Comparison of ENCODE assay signal across 35 cellular contexts in the genomic region with DNA sequence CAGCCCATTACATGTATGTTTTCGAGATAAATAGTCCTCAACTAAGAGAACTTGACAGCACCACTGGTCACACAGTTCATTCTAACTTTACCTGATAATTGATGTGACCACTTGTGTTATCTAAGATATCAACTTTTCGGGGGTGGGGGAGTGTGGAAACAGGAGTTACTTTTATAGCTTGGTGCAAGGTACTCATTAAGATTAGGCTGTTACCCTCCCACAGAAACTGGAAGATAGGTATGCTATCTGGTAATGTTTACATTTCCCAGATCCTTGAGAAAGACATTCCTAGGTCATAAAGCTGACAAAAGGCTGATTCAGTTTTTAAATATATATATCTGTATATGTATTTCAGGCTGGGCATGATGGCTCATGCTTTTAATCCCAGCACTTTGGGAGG. TPM values are rescaled to one million over a fixed set of nuclear protein-coding genes. Genes with fewer than 3 reads are reported as not detected.
"Had no signal": no experiment of that assay in that cellular context is flagged by ENCODE, and none has a peak within 500 bp of the region (broad histone marks: within the 10 kb centered on the region; RNA-seq: fewer than 3 reads in every experiment).

No MANE protein-coding gene starts in this region.

- H3K9me3 ChIP-seq: body of pancreas, breast epithelium, Peyer's patch, SJSA1, SK-N-SH had no signal

- H3K27me3 ChIP-seq: body of pancreas, breast epithelium, Peyer's patch, SJSA1 had no signal

- DNase-seq: activated CD4-positive, alpha-beta T cell treated with anti-CD3 and anti-CD28 coated beads, Interleukin-2, amount 10 ng/mL, durations not matched to agents 7 days and 5 days; activated CD4-positive, alpha-beta T cell treated with anti-CD3 and anti-CD28 coated beads, Interleukin-2, amount 50 U/mL, for 48 hours; activated CD8-positive, alpha-beta T cell treated with anti-CD3 and anti-CD28 coated beads, Interleukin-2, amount 10 ng/mL, durations not matched to agents 7 days and 5 days; activated gamma-delta T cell; activated naive CD4-positive, alpha-beta T cell treated with Interleukin-2 at 50 U/mL for 16 hours; activated naive CD8-positive, alpha-beta T cell treated with anti-CD3 and anti-CD28 coated beads, Interleukin-2, amount 10 ng/mL, durations not matched to agents 7 days and 5 days; activated T-cell treated with anti-CD3 and anti-CD28 coated beads, Interleukin-2, amount 50 U/mL, for 24 hours; body of pancreas; caudate nucleus; NCI-H1048; NCI-H1105 treated with DMSO at 0.1 percent for 48 hours; NCI-H1436; NCI-H1694; NCI-H1930; NCI-H2081 treated with DMSO at 0.1 percent for 48 hours; NCI-H510A; NCI-H526; NCI-H748 treated with DMSO at 0.1 percent for 48 hours; NK-92 treated with Interleukin-12 subunit alpha and Interleukin-12 subunit beta, amount 100 ng/mL, for 24 hours; PC-3; Peyer's patch; RPMI8226; SHP77 treated with DMSO at 0.1 percent for 48 hours; SK-N-SH had no signal

- ATAC-seq: activated CD8-positive, alpha-beta T cell treated with anti-CD3 and anti-CD28 coated beads, Interleukin-2, amount 10 ng/mL, durations not matched to agents 7 days and 5 days; body of pancreas; K562; PC-3 had no signal

- H3K4me3 ChIP-seq: body of pancreas, breast epithelium, K562, Peyer's patch, SJSA1 had no signal

- H3K4me1 Mint-ChIP-seq: activated CD4-positive, alpha-beta T cell treated with anti-CD3 and anti-CD28 coated beads, Interleukin-2, amount 10 ng/mL, durations not matched to agents 7 days and 5 days; activated naive CD4-positive, alpha-beta T cell treated with anti-CD3 and anti-CD28 coated beads, Interleukin-2, amount 50 U/mL, for 24 hours had no signal

- H3K4me2 ChIP-seq: SK-N-SH had no signal

- H3K9ac ChIP-seq: SK-N-SH had no signal

- H3K4me1 ChIP-seq: breast epithelium, Peyer's patch, SJSA1 had no signal

- H3K27me3 Mint-ChIP-seq: activated CD4-positive, alpha-beta T cell treated with anti-CD3 and anti-CD28 coated beads, Interleukin-2, amount 10 ng/mL, durations not matched to agents 7 days and 5 days; activated naive CD4-positive, alpha-beta T cell treated with anti-CD3 and anti-CD28 coated beads, Interleukin-2, amount 50 U/mL, for 24 hours; activated naive CD8-positive, alpha-beta T cell treated with anti-CD3 and anti-CD28 coated beads, Interleukin-2, amount 10 ng/mL, durations not matched to agents 7 days and 5 days; activated T-cell treated with anti-CD3 and anti-CD28 coated beads, Interleukin-2, amount 50 U/mL, for 24 hours had no signal

- H3K9me3 Mint-ChIP-seq: activated naive CD4-positive, alpha-beta T cell treated with anti-CD3 and anti-CD28 coated beads, Interleukin-2, amount 50 U/mL, for 24 hours had no signal

- H3K36me3 ChIP-seq: breast epithelium, SJSA1 had no signal

- H3K4me3 Mint-ChIP-seq: activated CD4-positive, alpha-beta T cell treated with anti-CD3 and anti-CD28 coated beads, Interleukin-2, amount 10 ng/mL, durations not matched to agents 7 days and 5 days; activated CD8-positive, alpha-beta T cell treated with anti-CD3 and anti-CD28 coated beads, Interleukin-2, amount 10 ng/mL, durations not matched to agents 7 days and 5 days; activated naive CD4-positive, alpha-beta T cell treated with anti-CD3 and anti-CD28 coated beads, Interleukin-2, amount 50 U/mL, for 24 hours; activated naive CD8-positive, alpha-beta T cell treated with anti-CD3 and anti-CD28 coated beads, Interleukin-2, amount 10 ng/mL, durations not matched to agents 7 days and 5 days; activated T-cell treated with anti-CD3 and anti-CD28 coated beads, Interleukin-2, amount 50 U/mL, for 24 hours; T-helper 1 cell treated with Interleukin-12 subunit alpha and Interleukin-12 subunit beta and Interleukin-4 antibody, amounts not matched to agents 30 μg/mL and 1 μg/mL, for 36 hours; T-helper 2 cell treated with Interferon-gamma antibody and Interleukin-4, amounts not matched to agents 5 μg/mL and 100 μg/mL, for 36 hours had no signal

- H3K27ac Mint-ChIP-seq: activated CD8-positive, alpha-beta T cell treated with anti-CD3 and anti-CD28 coated beads, Interleukin-2, amount 10 ng/mL, durations not matched to agents 7 days and 5 days; activated naive CD4-positive, alpha-beta T cell treated with anti-CD3 and anti-CD28 coated beads, Interleukin-2, amount 50 U/mL, for 24 hours; activated naive CD8-positive, alpha-beta T cell treated with anti-CD3 and anti-CD28 coated beads, Interleukin-2, amount 10 ng/mL, durations not matched to agents 7 days and 5 days; activated T-cell treated with anti-CD3 and anti-CD28 coated beads, Interleukin-2, amount 50 U/mL, for 24 hours; activated T-helper 2 cell treated with anti-CD3 and anti-CD28 coated beads, Interferon-gamma antibody, Interleukin-2, Interleukin-4, amounts not matched to agents 10 μg/mL and 5 μg/mL and 100 μg/mL, durations not matched to agents 14 hours and 24 hours and 36 hours; T-helper 1 cell treated with Interleukin-12 subunit alpha and Interleukin-12 subunit beta and Interleukin-4 antibody, amounts not matched to agents 30 μg/mL and 1 μg/mL, for 36 hours; T-helper 2 cell treated with Interferon-gamma antibody and Interleukin-4, amounts not matched to agents 5 μg/mL and 100 μg/mL, for 36 hours had no signal

- H3K27ac ChIP-seq: body of pancreas, breast epithelium, Peyer's patch, SJSA1 had no signal

- FAIRE-seq: astrocyte, K562, TTC549 had no signal

RNA-seq across cellular contexts. Expression of a gene that starts 11.1 kb away (rescaled TPM):
- total RNA-seq: activated CD4-positive, alpha-beta T cell treated with anti-CD3 and anti-CD28 coated beads, Interleukin-2, amount 10 ng/mL, durations not matched to agents 7 days and 5 days; activated CD8-positive, alpha-beta T cell treated with anti-CD3 and anti-CD28 coated beads, Interleukin-2, amount 10 ng/mL, durations not matched to agents 7 days and 5 days; activated naive CD8-positive, alpha-beta T cell treated with anti-CD3 and anti-CD28 coated beads, Interleukin-2, amount 10 ng/mL, durations not matched to agents 7 days and 5 days; activated T-helper 2 cell treated with anti-CD3 and anti-CD28 coated beads, Interferon-gamma antibody, Interleukin-2, Interleukin-4, amounts not matched to agents 10 μg/mL and 5 μg/mL and 100 μg/mL, durations not matched to agents 14 hours and 24 hours and 36 hours; astrocyte; body of pancreas; breast epithelium; K562; MCF 10A; PC-3; Peyer's patch; SJSA1 had no signal
- polyA plus RNA-seq: adipose tissue, K562, SK-N-SH had no signal
